In the genomic region with DNA sequence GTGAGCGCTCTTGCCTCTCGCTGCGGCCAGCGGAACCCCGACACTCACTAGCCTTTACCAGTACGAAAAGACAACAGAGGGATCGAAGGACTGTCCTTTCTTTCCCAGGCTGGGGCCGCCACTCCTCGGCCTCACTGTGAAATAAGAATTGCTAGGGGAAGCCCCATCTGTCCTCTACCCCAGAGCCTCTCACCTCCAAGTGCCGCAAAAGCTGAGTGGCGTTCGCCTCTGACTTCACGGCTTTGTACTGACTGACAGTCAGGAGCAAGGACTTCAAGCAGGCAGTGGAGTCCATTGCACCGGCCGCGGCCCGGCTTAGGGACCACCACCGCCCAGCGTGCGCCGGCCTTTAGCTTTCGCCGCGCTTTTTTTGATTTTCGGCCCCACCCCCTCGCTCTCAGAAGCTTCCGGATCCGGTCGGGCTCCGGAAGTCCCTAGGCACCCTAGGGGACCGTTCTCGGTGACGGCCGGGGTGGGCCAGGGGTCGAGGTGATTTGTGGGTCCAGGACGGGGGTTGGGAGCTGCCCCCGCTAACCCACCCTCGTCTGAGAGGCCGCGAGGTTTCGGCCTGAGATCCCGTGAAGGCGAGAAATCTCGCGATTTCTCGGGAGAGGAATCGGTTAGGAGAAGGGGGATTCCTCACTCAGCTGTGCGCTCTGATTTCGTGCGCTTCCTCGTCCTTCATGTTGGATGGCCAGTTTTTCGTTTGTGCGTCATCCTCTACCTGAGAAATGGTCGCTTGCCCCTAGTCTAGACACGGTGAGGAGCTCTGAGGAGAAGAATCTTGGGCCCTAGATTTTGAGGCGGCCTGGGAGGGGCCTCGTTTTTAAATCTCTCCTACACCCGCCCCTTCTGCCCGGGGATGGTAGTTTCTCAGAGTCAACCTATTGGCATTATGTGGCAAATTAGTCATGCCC, we compare ENCODE assay signal across 1 cellular context.
TF ChIP-seq lines count a peak whose summit lies in the region.

TSS of gene CIP2A (minus strand) at position 358 of the 917 bp plus-strand sequence. CDS start at position 295, 63 bp downstream.
TSS of gene DZIP3 (plus strand) at position 642 of the 917 bp plus-strand sequence. CDS start 15,685 bp downstream, outside the sequence.

TF ChIP-seq in endothelial cell of umbilical vein, 7 proteins besides CTCF, POLR2A, EP300 and RAD21:
- peak; percentile 64 for TF ChIP-seq MAX (IDR thresholded peaks at IDR 0.05; ENCODE audit: insufficient read depth, insufficient read length)
- TF ChIP-seq GATA2 (IDR thresholded peaks at IDR 0.05; ENCODE audit: insufficient read depth, insufficient read length, low read depth, low read length), result no peak
- peak; percentile 27 for TF ChIP-seq FOS (IDR thresholded peaks at IDR 0.05; ENCODE audit: borderline replicate concordance, insufficient read depth, low read length)
- no peak for TF ChIP-seq EZH2 (IDR thresholded peaks at IDR 0.05; ENCODE audit: borderline replicate concordance, low read depth, low read length, severe bottlenecking)
- peak; percentile 74 for TF ChIP-seq POLR2AphosphoS5 (IDR thresholded peaks at IDR 0.05; ENCODE audit: insufficient read depth, low read depth, low read length)
- TF ChIP-seq MYC (IDR thresholded peaks at IDR 0.05; ENCODE audit: low read depth, low read length), result no peak
- no peak for TF ChIP-seq JUN (IDR thresholded peaks at IDR 0.05; ENCODE audit: borderline replicate concordance, insufficient read depth, insufficient read length, low read depth)
